In genomic region chr6:134170844-134171243, GRCh38 we compare ENCODE assay signal across 11 cellular contexts.
A peak's percentile ranks its signal among the peaks of the same experiment; 100 is the strongest.
DNase-seq lines count a peak whose midpoint lies in the region; ATAC-seq and TF ChIP-seq lines count a peak whose summit lies in the region.
"Had no signal": no experiment of that assay in that cellular context is flagged by ENCODE, and none has a peak within 500 bp of the region (broad histone marks: within the 10 kb centered on the region; RNA-seq: fewer than 3 reads in every experiment).

No MANE protein-coding gene starts in this region.

- H3K27me3 ChIP-seq in right cardiac atrium (ENCODE audit: control insufficient read depth, insufficient read depth) (no peaks in the 10 kb centered on the region), breast epithelium (no peaks in the 10 kb centered on the region), lung (ENCODE audit: control insufficient read depth, insufficient read depth) (no peaks in the 10 kb centered on the region), vagina (no peaks in the 10 kb centered on the region)
- H3K27me3 ChIP-seq: SJSA1 had no signal

- H3K4me3 Mint-ChIP-seq in activated CD8-positive, alpha-beta memory T cell treated with anti-CD3 and anti-CD28 coated beads, Interleukin-2, amount 10 ng/mL, durations not matched to agents 7 days and 5 days, result no peak overlapping the region

- H3K9me3 ChIP-seq in right cardiac atrium (ENCODE audit: control insufficient read depth, low read length) (no peaks in the 10 kb centered on the region), breast epithelium (no peaks in the 10 kb centered on the region), lung (ENCODE audit: control insufficient read depth in 2 of 2, insufficient read depth in 1 of 2, low read length in 1 of 2) (no peaks in the 10 kb centered on the region), vagina (no peaks in the 10 kb centered on the region)
- H3K9me3 ChIP-seq: SJSA1 had no signal

- WGBS in right cardiac atrium, result 67% methylated on average over 10 of the region's 10 CpGs
- WGBS in lung, 2 donors, result 58 to 76% methylated on average over 10 of the region's 10 CpGs

- H3K36me3 ChIP-seq in breast epithelium (peaks cover 8% of the 10 kb centered on the region), lung (ENCODE audit: control insufficient read depth in 2 of 2, insufficient read depth in 2 of 2, low read length in 2 of 2) (peaks cover 18 to 22% of the 10 kb centered on the region in 2 donors), vagina (peaks cover 0 to 52% of the 10 kb centered on the region in 2 donors)

- no peak for TF ChIP-seq CTCF in breast epithelium (IDR thresholded peaks at IDR 0.05)
- no peak for TF ChIP-seq CTCF in lung (IDR thresholded peaks at IDR 0.05; ENCODE audit: control extremely low read depth, extremely low read depth)
- no peak for TF ChIP-seq CTCF in vagina (IDR thresholded peaks at IDR 0.05)

- peaks cover 19% of the 10 kb centered on the region for H3K4me1 Mint-ChIP-seq in activated CD8-positive, alpha-beta memory T cell treated with anti-CD3 and anti-CD28 coated beads, Interleukin-2, amount 10 ng/mL, durations not matched to agents 7 days and 5 days

- peaks cover 35% of the 10 kb centered on the region for H3K36me3 Mint-ChIP-seq in activated CD8-positive, alpha-beta memory T cell treated with anti-CD3 and anti-CD28 coated beads, Interleukin-2, amount 10 ng/mL, durations not matched to agents 7 days and 5 days

- DNase-seq in right cardiac atrium, result no peak
- no peak for DNase-seq in cardiac septum (ENCODE audit: low spot score)
- DNase-seq in breast epithelium (ENCODE audit: low spot score in 2 of 2), result peak in 1 of 2 donors; percentile 55
- no peak for DNase-seq in lung (ENCODE audit: low spot score)
- DNase-seq in vagina (ENCODE audit: extremely low spot score in 2 of 2), result peak in 1 of 2 donors; percentile 70
- no peak for DNase-seq in NCI-H1436 (lab: John Stamatoyannopoulos, UW)
- no peak for DNase-seq in activated CD8-positive, alpha-beta memory T cell treated with anti-CD3 and anti-CD28 coated beads, Interleukin-2, amount 10 ng/mL, durations not matched to agents 7 days and 5 days
- DNase-seq in cortex of kidney (lab: John Stamatoyannopoulos, UW), result no peak
- DNase-seq: COR-L47, KBM-7 had no signal

- no peaks in the 10 kb centered on the region for H3K4me1 ChIP-seq in right cardiac atrium (ENCODE audit: control insufficient read depth, insufficient read depth, low read length)
- H3K4me1 ChIP-seq in breast epithelium, result peaks cover 0 to 6% of the 10 kb centered on the region in 2 donors
- peaks cover 0 to 3% of the 10 kb centered on the region in 2 donors for H3K4me1 ChIP-seq in lung (ENCODE audit: control insufficient read depth in 2 of 2, insufficient read depth in 2 of 2, low read length in 2 of 2)
- H3K4me1 ChIP-seq in vagina, result peaks cover 49% of the 10 kb centered on the region

- H3K27ac ChIP-seq in right cardiac atrium (ENCODE audit: low read length) (no peak overlapping the region), breast epithelium (peak overlapping the region in 1 of 2 donors; percentile 57), lung (ENCODE audit: low read depth in 1 of 2, low read length in 1 of 2) (no peak overlapping the region), vagina (peak overlapping the region; percentile 98)
- H3K27ac ChIP-seq: SJSA1 had no signal

- intact Hi-C loops in right cardiac atrium (cut with DNase I) (loop anchor here (5.0 to 10.0 kb wide), 8 partner anchors 344 to 714 kb away; no protein-coding TSS in a partner anchor), cardiac septum (cut with DNase I) (loop anchor here (5.0 to 10.0 kb wide), 3 partner anchors 274 to 766 kb away; no protein-coding TSS in a partner anchor), breast epithelium (cut with DNase I; ENCODE audit: low total_unique reads) (loop anchor here (10.0 kb wide), 1 partner anchor 654 kb away; no protein-coding TSS in a partner anchor), vagina (cut with DNase I) (loop anchor here (5.0 kb wide), 2 partner anchors 651 to 711 kb away; no protein-coding TSS in a partner anchor)

- TF ChIP-seq POLR2A in breast epithelium (IDR thresholded peaks at IDR 0.05) (no peak), vagina (IDR thresholded peaks at IDR 0.05) (no peak)

- ATAC-seq in right cardiac atrium, result no peak
- ATAC-seq in lung (ENCODE audit: insufficient read depth, low FRiP score), result no peak
- no peak for ATAC-seq in activated CD8-positive, alpha-beta memory T cell treated with anti-CD3 and anti-CD28 coated beads, Interleukin-2, amount 10 ng/mL, durations not matched to agents 7 days and 5 days

- CTCF ChIA-PET in activated CD8-positive, alpha-beta memory T cell treated with anti-CD3 and anti-CD28 coated beads, Interleukin-2, amount 10 ng/mL, durations not matched to agents 7 days and 5 days (lab: Charles Lee), result interaction anchor here (1.6 to 2.5 kb wide), 3 partner anchors 470 to 770 kb away, joined by 5 to 9 read pairs (median 8); no protein-coding TSS in a partner anchor

- H3K4me3 ChIP-seq in right cardiac atrium (ENCODE audit: low read length) (peak overlapping the region; percentile 86), breast epithelium (peak overlapping the region; percentile 17 to 87 (median 78)), lung (peak overlapping the region; percentile 15), vagina (peak overlapping the region; percentile 22 to 95)
- H3K4me3 ChIP-seq: SJSA1 had no signal

- H3K27me3 Mint-ChIP-seq in activated CD8-positive, alpha-beta memory T cell treated with anti-CD3 and anti-CD28 coated beads, Interleukin-2, amount 10 ng/mL, durations not matched to agents 7 days and 5 days, result no peaks in the 10 kb centered on the region

- H3K9me3 Mint-ChIP-seq in activated CD8-positive, alpha-beta memory T cell treated with anti-CD3 and anti-CD28 coated beads, Interleukin-2, amount 10 ng/mL, durations not matched to agents 7 days and 5 days (ENCODE audit: low read depth), result no peaks in the 10 kb centered on the region

- no peak overlapping the region for H3K27ac Mint-ChIP-seq in activated CD8-positive, alpha-beta memory T cell treated with anti-CD3 and anti-CD28 coated beads, Interleukin-2, amount 10 ng/mL, durations not matched to agents 7 days and 5 days

Comparison
In these comparisons a context has a peak if more than half of its experiments do, and no peak if none do; other contexts are left out.
1. H3K4me3 ChIP-seq: peak in every context shown above with its lines; median percentile 86 in right cardiac atrium; 78 in breast epithelium; 58 in vagina; 15 in lung.